Comparison of ENCODE assay signal across 27 cellular contexts in genomic region chr11:12546660-12547059, GRCh38.
"Had no signal": no experiment of that assay in that cellular context is flagged by ENCODE, and none has a peak within 500 bp of the region (broad histone marks: within the 10 kb centered on the region; RNA-seq: fewer than 3 reads in every experiment).

No MANE protein-coding gene starts in this region.

- H3K4me3 ChIP-seq: SK-N-MC had no signal

- H3K36me3 Mint-ChIP-seq: activated CD4-positive, alpha-beta memory T cell treated with anti-CD3 and anti-CD28 coated beads for 36 hours; activated naive CD8-positive, alpha-beta T cell; brain; T-cell had no signal

- DNase-seq: activated CD4-positive, alpha-beta memory T cell treated with anti-CD3 and anti-CD28 coated beads for 36 hours; activated CD4-positive, alpha-beta T cell treated with anti-CD3 and anti-CD28 coated beads, Interleukin-2, amount 10 ng/mL, durations not matched to agents 7 days and 5 days; activated CD4-positive, CD25-positive, alpha-beta regulatory T cell; activated CD8-positive, alpha-beta memory T cell treated with anti-CD3 and anti-CD28 coated beads for 24 hours; activated gamma-delta T cell; activated naive CD4-positive, alpha-beta T cell treated with anti-CD3 and anti-CD28 coated beads for 36 hours; activated T-cell treated with anti-CD3 and anti-CD28 coated beads, Interleukin-2, amount 50 U/mL, for 48 hours; amygdala; cerebellar nuclear complex; Karpas-422; MM.1S; NCI-H1105 treated with DMSO at 0.1 percent for 48 hours; NCI-H1436 treated with DMSO at 0.1 percent for 48 hours; NCI-H187; NCI-H2081; NCI-H2171; NCI-H2227 treated with DMSO at 0.1 percent for 48 hours; NCI-H446 treated with DMSO at 0.1 percent for 48 hours; NCI-H526 treated with DMSO at 0.1 percent for 48 hours; SIG-M5; T-cell; T-helper 2 cell; T1000 had no signal

- H3K4me1 Mint-ChIP-seq: activated CD4-positive, alpha-beta T cell treated with anti-CD3 and anti-CD28 coated beads, Interleukin-2, amount 10 ng/mL, durations not matched to agents 7 days and 5 days; activated T-helper 17 cell treated with anti-CD3 and anti-CD28 coated beads, Interleukin-2, amount 50 U/mL, for 72 hours; T-cell had no signal

- H3K27me3 Mint-ChIP-seq: activated CD4-positive, alpha-beta memory T cell treated with anti-CD3 and anti-CD28 coated beads for 36 hours; activated CD4-positive, alpha-beta T cell treated with anti-CD3 and anti-CD28 coated beads, Interleukin-2, amount 10 ng/mL, durations not matched to agents 7 days and 5 days; brain had no signal

- H3K4me3 Mint-ChIP-seq: activated CD4-positive, alpha-beta memory T cell treated with anti-CD3 and anti-CD28 coated beads for 36 hours; activated CD4-positive, alpha-beta T cell treated with anti-CD3 and anti-CD28 coated beads, Interleukin-2, amount 10 ng/mL, durations not matched to agents 7 days and 5 days; activated naive CD4-positive, alpha-beta T cell treated with anti-CD3 and anti-CD28 coated beads for 36 hours; activated naive CD8-positive, alpha-beta T cell; activated T-helper 17 cell treated with anti-CD3 and anti-CD28 coated beads, Interleukin-2, amount 50 U/mL, for 72 hours; brain; T-cell had no signal

- H3K9me3 Mint-ChIP-seq: activated CD4-positive, alpha-beta memory T cell treated with anti-CD3 and anti-CD28 coated beads for 36 hours; activated CD4-positive, alpha-beta T cell treated with anti-CD3 and anti-CD28 coated beads, Interleukin-2, amount 10 ng/mL, durations not matched to agents 7 days and 5 days; activated naive CD4-positive, alpha-beta T cell treated with anti-CD3 and anti-CD28 coated beads for 36 hours; activated T-helper 17 cell treated with anti-CD3 and anti-CD28 coated beads, Interleukin-2, amount 50 U/mL, for 72 hours; T-cell had no signal

- H3K27ac Mint-ChIP-seq: activated CD4-positive, alpha-beta memory T cell treated with anti-CD3 and anti-CD28 coated beads for 36 hours; activated CD4-positive, alpha-beta T cell treated with anti-CD3 and anti-CD28 coated beads, Interleukin-2, amount 10 ng/mL, durations not matched to agents 7 days and 5 days; activated naive CD4-positive, alpha-beta T cell treated with anti-CD3 and anti-CD28 coated beads for 36 hours; activated naive CD8-positive, alpha-beta T cell; activated T-helper 17 cell treated with anti-CD3 and anti-CD28 coated beads, Interleukin-2, amount 50 U/mL, for 72 hours; T-cell had no signal

- H3K27ac ChIP-seq: SK-N-MC had no signal
